8 cellular contexts compared by ENCODE assay signal in genomic region chr12:96906498-96906848, GRCh38. TPM values are rescaled to one million over a fixed set of nuclear protein-coding genes. Genes with fewer than 3 reads are reported as not detected.
DNase-seq lines count a peak whose midpoint lies in the region; ATAC-seq and TF ChIP-seq lines count a peak whose summit lies in the region.

No MANE protein-coding gene starts in this region.

- H3K27me3 Mint-ChIP-seq in CD4-positive, alpha-beta memory T cell = peaks cover 0 to 2% of the 10 kb centered on the region in 2 donors

- H3K9me3 Mint-ChIP-seq in CD4-positive, alpha-beta memory T cell = no peaks in the 10 kb centered on the region

- POLR2A ChIA-PET in CD4-positive, alpha-beta memory T cell (lab: Charles Lee; ENCODE audit: partially characterized antibody) = interaction anchor here (0.5 to 2.2 kb wide), 8 partner anchors 17 to 1608 kb away, joined by 3 to 11 read pairs (median 3); partner anchors contain the start of genes AMDHD1, CCDC38, CFAP54 and METAP2
- POLR2A ChIA-PET in PC-9 (lab: Charles Lee; ENCODE audit: unreplicated experiment) = interaction anchor here (0.6 kb wide), 1 partner anchor 186 kb away, joined by 5 read pairs; no protein-coding TSS in a partner anchor

- no peak for TF ChIP-seq CTCF in PC-9 (conservative IDR thresholded peaks at IDR 0.05)
- no peak for TF ChIP-seq CTCF in osteoblast (IDR thresholded peaks at IDR 0.05; ENCODE audit: extremely low read depth, low read depth, low read length)

- H3K36me3 ChIP-seq in CD4-positive, alpha-beta memory T cell (ENCODE audit: insufficient read depth, low read length) = no peaks in the 10 kb centered on the region
- H3K36me3 ChIP-seq in PC-9 (ENCODE audit: low read depth) (no peaks in the 10 kb centered on the region), endocrine pancreas (ENCODE audit: control insufficient read depth, insufficient read depth, low read length) (no peaks in the 10 kb centered on the region), osteoblast (ENCODE audit: insufficient read depth, low read length) (no peaks in the 10 kb centered on the region)

- H2AFZ ChIP-seq in PC-9 = peak overlapping the region; percentile 99
- H2AFZ ChIP-seq in osteoblast (ENCODE audit: low read length) = peak overlapping the region; percentile 100

- CTCF ChIA-PET in CD4-positive, alpha-beta memory T cell (lab: Charles Lee; ENCODE audit: partially characterized antibody) = interaction anchor here (0.6 to 1.0 kb wide), 2 partner anchors 81 to 1424 kb away, joined by 3 to 5 read pairs; no protein-coding TSS in a partner anchor
- CTCF ChIA-PET in PC-9 (lab: Charles Lee) = no interaction called here

- ATAC-seq in HG02623 (IDR thresholded peaks at IDR 0.05; ENCODE audit: unreplicated experiment) = no peak
- ATAC-seq in GM21529 (IDR thresholded peaks at IDR 0.05; ENCODE audit: unreplicated experiment) = no peak
- ATAC-seq in HG03108 (IDR thresholded peaks at IDR 0.05; ENCODE audit: unreplicated experiment) = no peak

- H3K4me1 ChIP-seq in CD4-positive, alpha-beta memory T cell (ENCODE audit: insufficient read depth, low read length) = peaks cover 42% of the 10 kb centered on the region
- H3K4me1 ChIP-seq in PC-9 (replicated peaks; ENCODE audit: insufficient read depth) = peaks cover 12% of the 10 kb centered on the region
- no peaks in the 10 kb centered on the region for H3K4me1 ChIP-seq in endocrine pancreas (ENCODE audit: control insufficient read depth, insufficient read depth, low read length)
- H3K4me1 ChIP-seq in osteoblast (ENCODE audit: insufficient read depth, low read length) = peaks cover 16% of the 10 kb centered on the region

- peaks cover 20% of the 10 kb centered on the region; the same call in 1 of the 2 replicates for H3K79me2 ChIP-seq in PC-9 (ENCODE audit: low read depth)
- H3K79me2 ChIP-seq in osteoblast (ENCODE audit: insufficient read depth, low read length) = peaks cover 36% of the 10 kb centered on the region

- H3K27ac ChIP-seq in CD4-positive, alpha-beta memory T cell (ENCODE audit: low read depth, low read length) = peak overlapping the region; percentile 96
- no peak overlapping the region for H3K27ac ChIP-seq in PC-9
- H3K27ac ChIP-seq in osteoblast (ENCODE audit: low read depth, low read length) = peak overlapping the region; percentile 96

- peak in 1 of 5 donors; percentile 40 for DNase-seq in CD4-positive, alpha-beta memory T cell
- DNase-seq in PC-9 (no peak), osteoblast (ENCODE audit: insufficient read length, low spot score, missing footprints) (no peak), NOMO-1 treated with dmso at 0.1 percent for 144 hours (lab: John Stamatoyannopoulos, UW; ENCODE audit: unreplicated experiment) (no peak)

- no peaks in the 10 kb centered on the region for H3K9me2 ChIP-seq in PC-9 (ENCODE audit: insufficient read depth)

- peak overlapping the region; percentile 91 for H3K4me2 ChIP-seq in PC-9
- H3K4me2 ChIP-seq in osteoblast (ENCODE audit: insufficient read depth, low read length) = peak overlapping the region; percentile 98

- no peaks in the 10 kb centered on the region for H3F3A ChIP-seq in PC-9 (ENCODE audit: insufficient read depth, low read depth)

- H3K27ac Mint-ChIP-seq in CD4-positive, alpha-beta memory T cell = peak overlapping the region; percentile 94 to 99 (median 99)

- H3K36me3 Mint-ChIP-seq in CD4-positive, alpha-beta memory T cell = peaks cover 0 to 17% of the 10 kb centered on the region in 2 donors

- H3K9me3 ChIP-seq in CD4-positive, alpha-beta memory T cell (ENCODE audit: control insufficient read depth in 1 of 2, low read length in 2 of 2) = no peaks in the 10 kb centered on the region
- H3K9me3 ChIP-seq in PC-9 (ENCODE audit: insufficient read depth, low read depth) (no peaks in the 10 kb centered on the region), endocrine pancreas (ENCODE audit: control insufficient read depth, low read length) (no peaks in the 10 kb centered on the region), osteoblast (ENCODE audit: low read depth, low read length) (no peaks in the 10 kb centered on the region)

- H3K27me3 ChIP-seq in CD4-positive, alpha-beta memory T cell (ENCODE audit: insufficient read depth, low read length) = no peaks in the 10 kb centered on the region
- H3K27me3 ChIP-seq in PC-9 (ENCODE audit: insufficient read depth, low read depth) (no peaks in the 10 kb centered on the region), endocrine pancreas (ENCODE audit: control insufficient read depth, insufficient read depth, low read length) (no peaks in the 10 kb centered on the region), osteoblast (ENCODE audit: insufficient read depth, low read length) (no peaks in the 10 kb centered on the region)

- H3K9ac ChIP-seq in endocrine pancreas (ENCODE audit: control insufficient read depth, insufficient read depth, low read length) = peak overlapping the region; percentile 86

- H4K20me1 ChIP-seq in PC-9 (ENCODE audit: insufficient read depth) (no peaks in the 10 kb centered on the region), osteoblast (ENCODE audit: insufficient read depth, low read length) (no peaks in the 10 kb centered on the region)

- H3K4me1 Mint-ChIP-seq in CD4-positive, alpha-beta memory T cell = peaks cover 34 to 52% (median 41%) of the 10 kb centered on the region in 4 donors

- H3K4me3 Mint-ChIP-seq in CD4-positive, alpha-beta memory T cell = peak overlapping the region; percentile 93 to 97 (median 96)

- BruUV-seq in PC-9 (replicated peaks; lab: Mats Ljungman, UMichigan) = TSS peak; percentile 99

- intact Hi-C loops in CD4-positive, alpha-beta memory T cell (cut with micrococcal nuclease) = loop anchor here (2.0 to 5.0 kb wide), 6 partner anchors 81 to 1689 kb away; partner anchors contain the start of genes AMDHD1, CCDC38, FGD6 and SNRPF
- intact Hi-C loops in PC-9 (cut with micrococcal nuclease; ENCODE audit: unreplicated experiment) = loop anchor here (5.0 to 10.0 kb wide), 2 partner anchors 44 to 212 kb away; no protein-coding TSS in a partner anchor

- peak overlapping the region; percentile 80 to 97 for H3K4me3 ChIP-seq in CD4-positive, alpha-beta memory T cell (ENCODE audit: low read length in 2 of 2)
- H3K4me3 ChIP-seq in PC-9 (peak overlapping the region; percentile 91), endocrine pancreas (ENCODE audit: control insufficient read depth, insufficient read depth, low read length) (peak overlapping the region; percentile 93), osteoblast (ENCODE audit: insufficient read depth, low read length) (peak overlapping the region; percentile 99)

RNA-seq across cellular contexts. Expression of gene NEDD1, which starts 0.6 kb away (rescaled TPM):
- 10 to 100 TPM; 24.6 to 27.9 TPM for total RNA-seq in CD4-positive, alpha-beta memory T cell
- polyA plus RNA-seq in CD4-positive, alpha-beta memory T cell = 10 to 100 TPM; 34.5 to 34.8 TPM
- total RNA-seq in PC-9 (2021) = 24.8 and 36.3 TPM in 2 replicates
- total RNA-seq in osteoblast = 28.3 and 33.3 TPM in 2 replicates
